In the genomic region with DNA sequence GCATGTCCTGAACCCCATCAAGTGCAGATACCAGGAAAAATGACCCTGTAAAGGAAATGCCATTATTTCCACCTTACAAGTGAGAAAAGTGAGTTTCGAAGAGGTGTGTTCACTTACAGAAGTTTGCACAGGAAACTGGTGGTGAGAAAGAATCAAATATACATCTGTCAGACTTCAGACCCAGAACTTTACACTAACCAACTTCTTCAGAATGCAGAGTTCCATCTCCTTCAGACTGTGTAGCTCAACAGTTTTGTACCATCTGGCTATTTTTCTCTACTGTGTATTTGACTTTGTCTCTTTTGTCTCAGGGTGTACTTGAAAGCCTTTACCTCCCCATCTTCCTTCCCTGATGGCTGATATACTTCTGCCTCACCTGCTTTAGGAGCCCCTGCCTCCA, we compare ENCODE assay signal across 22 cellular contexts.
DNase-seq lines count a peak whose midpoint lies in the region; ATAC-seq, FAIRE-seq and TF ChIP-seq lines count a peak whose summit lies in the region.
"Had no signal": no experiment of that assay in that cellular context is flagged by ENCODE, and none has a peak within 500 bp of the region (broad histone marks: within the 10 kb centered on the region; RNA-seq: fewer than 3 reads in every experiment).

No MANE protein-coding gene starts in this region.

- no peaks in the 10 kb centered on the region for H3K36me3 Mint-ChIP-seq in activated CD8-positive, alpha-beta memory T cell treated with anti-CD3 and anti-CD28 coated beads, Interleukin-2, amount 10 ng/mL, durations not matched to agents 7 days and 5 days

- H3K4me1 ChIP-seq in liver (ENCODE audit: control insufficient read depth in 4 of 4, insufficient read depth in 4 of 4, low read length in 3 of 4) (peaks cover 10 to 46% (median 19%) of the 10 kb centered on the region in 4 donors), HepG2 (ENCODE audit: insufficient read depth, low read length) (peaks cover 41% of the 10 kb centered on the region), kidney (ENCODE audit: control insufficient read depth in 1 of 2, insufficient read depth in 1 of 2, low read depth in 1 of 2, low read length in 2 of 2) (peaks cover 8 to 26% of the 10 kb centered on the region in 2 donors), psoas muscle (peaks cover 48% of the 10 kb centered on the region)

- FAIRE-seq in HepG2 (lab: Jason Lieb, UNC): no peak
- no peak for FAIRE-seq in kidney (lab: Jason Lieb, UNC)
- FAIRE-seq: A204.1, H1, K562 had no signal

- TF ChIP-seq POLR2A in HepG2 (IDR thresholded peaks at IDR 0.05; ENCODE audit: insufficient read depth in 1 of 2, low read depth in 2 of 2, low read length in 2 of 2): no peak

- intact Hi-C loops in HepG2 (cut with micrococcal nuclease; ENCODE audit: unreplicated experiment): no loop called here
- intact Hi-C loops in kidney (cut with DNase I): no loop called here
- intact Hi-C loops in psoas muscle (cut with DNase I): loop anchor here in 1 of 2 donors (10.0 kb wide), 1 partner anchor 50 kb away; no protein-coding TSS in a partner anchor

- CTCF ChIA-PET in HepG2 (lab: Yijun Ruan, JAX; ENCODE audit: low intra/inter-chr PET ratio, low total read pairs): no interaction called here
- CTCF ChIA-PET in activated CD8-positive, alpha-beta memory T cell treated with anti-CD3 and anti-CD28 coated beads, Interleukin-2, amount 10 ng/mL, durations not matched to agents 7 days and 5 days (lab: Charles Lee): no interaction called here

- no peaks in the 10 kb centered on the region for H3K9me3 Mint-ChIP-seq in activated CD8-positive, alpha-beta memory T cell treated with anti-CD3 and anti-CD28 coated beads, Interleukin-2, amount 10 ng/mL, durations not matched to agents 7 days and 5 days (ENCODE audit: low read depth)

- no peak for ATAC-seq in HepG2
- ATAC-seq in psoas muscle: no peak
- ATAC-seq in activated CD8-positive, alpha-beta memory T cell treated with anti-CD3 and anti-CD28 coated beads, Interleukin-2, amount 10 ng/mL, durations not matched to agents 7 days and 5 days: no peak
- ATAC-seq: K562 had no signal

- H3K4me2 ChIP-seq in HepG2 (ENCODE audit: low read depth, low read length): no peak overlapping the region
- H3K4me2 ChIP-seq: PC-9 had no signal

- H3K4me3 ChIP-seq in liver (ENCODE audit: low read depth in 1 of 3, low read length in 3 of 3) (no peak overlapping the region), HepG2 (replicated peaks in 1 of 3; ENCODE audit: insufficient read depth in 1 of 3, low read depth in 2 of 3, low read length in 3 of 3) (no peak overlapping the region), WERI-Rb-1 (ENCODE audit: low read depth, low read length) (no peak overlapping the region), kidney (ENCODE audit: low read length in 2 of 2) (no peak overlapping the region), psoas muscle (no peak overlapping the region)
- H3K4me3 ChIP-seq: K562, PC-9 had no signal

- POLR2A ChIA-PET in HepG2 (lab: Yijun Ruan, JAX): no interaction called here

- H3K4me1 Mint-ChIP-seq in activated CD8-positive, alpha-beta memory T cell treated with anti-CD3 and anti-CD28 coated beads, Interleukin-2, amount 10 ng/mL, durations not matched to agents 7 days and 5 days: peaks cover 8% of the 10 kb centered on the region

- H3K79me2 ChIP-seq in HepG2 (ENCODE audit: insufficient read depth, low read length): no peaks in the 10 kb centered on the region

- TF ChIP-seq EP300 in HepG2 (IDR thresholded peaks at IDR 0.05; ENCODE audit: low read depth in 2 of 2, low read length in 2 of 2): no peak
- no peak for TF ChIP-seq EP300 in HepG2 (CRISPR knock-in tag; IDR thresholded peaks at IDR 0.05; ENCODE audit: borderline replicate concordance)

- no peaks in the 10 kb centered on the region for H3K27me3 ChIP-seq in liver (ENCODE audit: control insufficient read depth in 4 of 4, insufficient read depth in 4 of 4, low read length in 3 of 4)
- no peaks in the 10 kb centered on the region for H3K27me3 ChIP-seq in HepG2 (ENCODE audit: control insufficient read depth in 1 of 2, insufficient read depth in 2 of 2, low read length in 2 of 2)
- no peaks in the 10 kb centered on the region for H3K27me3 ChIP-seq in WERI-Rb-1 (ENCODE audit: insufficient read depth, low read depth, severe bottlenecking)
- no peaks in the 10 kb centered on the region for H3K27me3 ChIP-seq in psoas muscle (ENCODE audit: insufficient read depth in 3 of 3, low read length in 2 of 3)

- no peaks in the 10 kb centered on the region for H3K9me3 ChIP-seq in liver (ENCODE audit: control insufficient read depth in 4 of 4, low read length in 3 of 4)
- H3K9me3 ChIP-seq in HepG2 (ENCODE audit: low read length): no peaks in the 10 kb centered on the region
- H3K9me3 ChIP-seq in WERI-Rb-1 (ENCODE audit: severe bottlenecking): no peaks in the 10 kb centered on the region
- no peaks in the 10 kb centered on the region for H3K9me3 ChIP-seq in kidney (ENCODE audit: control insufficient read depth in 1 of 2, low read length in 2 of 2)
- no peaks in the 10 kb centered on the region for H3K9me3 ChIP-seq in psoas muscle

- TF ChIP-seq CTCF in liver (IDR thresholded peaks at IDR 0.05; ENCODE audit: low read depth, low read length, missing input control): no peak
- TF ChIP-seq CTCF in HepG2 (CRISPR knock-in tag; IDR thresholded peaks at IDR 0.05): no peak
- TF ChIP-seq CTCF in WERI-Rb-1 (IDR thresholded peaks at IDR 0.05; ENCODE audit: low read depth, low read length): no peak
- no peak for TF ChIP-seq CTCF in kidney (IDR thresholded peaks at IDR 0.05; ENCODE audit: borderline replicate concordance, extremely low read depth, insufficient read depth)
- no peak for TF ChIP-seq CTCF in psoas muscle (IDR thresholded peaks at IDR 0.05)

- BruUV-seq in HepG2 (replicated peaks; lab: Mats Ljungman, UMichigan): no TSS peak

- H3K27ac Mint-ChIP-seq in activated CD8-positive, alpha-beta memory T cell treated with anti-CD3 and anti-CD28 coated beads, Interleukin-2, amount 10 ng/mL, durations not matched to agents 7 days and 5 days: no peak overlapping the region

- no peaks in the 10 kb centered on the region for H4K20me1 ChIP-seq in HepG2 (ENCODE audit: insufficient read depth, low read length)

- H3K9ac ChIP-seq in liver (ENCODE audit: low read depth in 1 of 2, low read length in 2 of 2): peak overlapping the region in 1 of 2 donors; percentile 60
- H3K9ac ChIP-seq in HepG2 (ENCODE audit: insufficient read depth, low read depth, low read length): no peak overlapping the region
- H3K9ac ChIP-seq in kidney (ENCODE audit: low read length in 2 of 2): peak overlapping the region in 1 of 2 donors; percentile 51

- DNase-seq in HepG2 (ENCODE audit: low spot score): no peak
- DNase-seq in WERI-Rb-1: no peak
- DNase-seq in kidney: no peak
- no peak for DNase-seq in psoas muscle
- DNase-seq in activated CD8-positive, alpha-beta memory T cell treated with anti-CD3 and anti-CD28 coated beads, Interleukin-2, amount 10 ng/mL, durations not matched to agents 7 days and 5 days: no peak
- no peak for DNase-seq in HPDE6-E6E7 (ENCODE audit: extremely low spot score)
- no peak for DNase-seq in NCI-H226
- DNase-seq: EL, GF-D8, MM.1S, NCI-H1048, NCI-H1436 treated with DMSO at 0.1 percent for 48 hours, NCI-H1930, NCI-H510A, PC-9, SHP77 treated with DMSO at 0.1 percent for 48 hours had no signal

- H3K27ac ChIP-seq in liver (ENCODE audit: low read depth in 1 of 2, low read length in 2 of 2) (peak overlapping the region; percentile 85 to 97), HepG2 (ENCODE audit: extremely low read length, insufficient read depth, low read length) (no peak overlapping the region), WERI-Rb-1 (peak overlapping the region; percentile 82), kidney (ENCODE audit: low read depth in 2 of 2, low read length in 2 of 2) (peak overlapping the region; percentile 92 to 93), psoas muscle (peak overlapping the region; percentile 11)
- H3K27ac ChIP-seq: C4-2B, PC-9, RWPE1 had no signal

- TF ChIP-seq RAD21 in liver (IDR thresholded peaks at IDR 0.05): no peak
- TF ChIP-seq RAD21 in HepG2 (CRISPR knock-in tag; IDR thresholded peaks at IDR 0.05): no peak

- WGBS in liver: 92% methylated on average over 1 of the region's 1 CpG
- 95% methylated on average over 1 of the region's 1 CpG for WGBS in HepG2 (ENCODE audit: low lambda C conversion rate)
- 96 to 100% (median 97%) methylated on average over 1 of the region's 1 CpG for WGBS in psoas muscle, 3 donors

- no peaks in the 10 kb centered on the region for H3K27me3 Mint-ChIP-seq in activated CD8-positive, alpha-beta memory T cell treated with anti-CD3 and anti-CD28 coated beads, Interleukin-2, amount 10 ng/mL, durations not matched to agents 7 days and 5 days

- H3K36me3 ChIP-seq in liver (ENCODE audit: control insufficient read depth in 4 of 4, insufficient read depth in 3 of 4, low read depth in 1 of 4, low read length in 3 of 4): no peaks in the 10 kb centered on the region
- H3K36me3 ChIP-seq in HepG2 (replicated peaks in 1 of 2; ENCODE audit: control insufficient read depth in 1 of 2, insufficient read depth in 2 of 2, low read length in 2 of 2): no peaks in the 10 kb centered on the region
- no peaks in the 10 kb centered on the region for H3K36me3 ChIP-seq in WERI-Rb-1
- no peaks in the 10 kb centered on the region for H3K36me3 ChIP-seq in kidney (ENCODE audit: control insufficient read depth in 1 of 2, insufficient read depth in 2 of 2, low read length in 2 of 2)
- H3K36me3 ChIP-seq in psoas muscle (ENCODE audit: insufficient read depth in 1 of 2, low read depth in 1 of 2): no peaks in the 10 kb centered on the region

- H2AFZ ChIP-seq in HepG2 (ENCODE audit: low read length): no peak overlapping the region
- H2AFZ ChIP-seq: PC-9 had no signal

- no peak overlapping the region for H3K4me3 Mint-ChIP-seq in activated CD8-positive, alpha-beta memory T cell treated with anti-CD3 and anti-CD28 coated beads, Interleukin-2, amount 10 ng/mL, durations not matched to agents 7 days and 5 days

- in situ Hi-C loops in HepG2 (cut with HindIII; ENCODE audit: extremely low pct_ligation_motif_present, low pct_unique_long_range_greater_than_20kb): no loop called here

TF ChIP-seq in liver, 16 proteins besides CTCF, POLR2A, EP300 and RAD21 (continues in another document):
- TF ChIP-seq GABPA (IDR thresholded peaks at IDR 0.05 in 1 of 2, conservative IDR thresholded peaks at IDR 0.05 in 1 of 2) (no peak), FOXA2 (IDR thresholded peaks at IDR 0.05) (no peak), NR2F2 (IDR thresholded peaks at IDR 0.05) (no peak), HNF4G (IDR thresholded peaks at IDR 0.05) (no peak)
- TF ChIP-seq, protein P1, sequence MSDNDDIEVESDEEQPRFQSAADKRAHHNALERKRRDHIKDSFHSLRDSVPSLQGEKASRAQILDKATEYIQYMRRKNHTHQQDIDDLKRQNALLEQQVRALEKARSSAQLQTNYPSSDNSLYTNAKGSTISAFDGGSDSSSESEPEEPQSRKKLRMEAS (IDR thresholded peaks at IDR 0.05): no peak

TF ChIP-seq in HepG2, 621 proteins besides CTCF, POLR2A, EP300 and RAD21:
- TF ChIP-seq ZNF672 (CRISPR knock-in tag; IDR thresholded peaks at IDR 0.05): no peak
